ENCODE assay signal across 11 cellular contexts in the genomic region with DNA sequence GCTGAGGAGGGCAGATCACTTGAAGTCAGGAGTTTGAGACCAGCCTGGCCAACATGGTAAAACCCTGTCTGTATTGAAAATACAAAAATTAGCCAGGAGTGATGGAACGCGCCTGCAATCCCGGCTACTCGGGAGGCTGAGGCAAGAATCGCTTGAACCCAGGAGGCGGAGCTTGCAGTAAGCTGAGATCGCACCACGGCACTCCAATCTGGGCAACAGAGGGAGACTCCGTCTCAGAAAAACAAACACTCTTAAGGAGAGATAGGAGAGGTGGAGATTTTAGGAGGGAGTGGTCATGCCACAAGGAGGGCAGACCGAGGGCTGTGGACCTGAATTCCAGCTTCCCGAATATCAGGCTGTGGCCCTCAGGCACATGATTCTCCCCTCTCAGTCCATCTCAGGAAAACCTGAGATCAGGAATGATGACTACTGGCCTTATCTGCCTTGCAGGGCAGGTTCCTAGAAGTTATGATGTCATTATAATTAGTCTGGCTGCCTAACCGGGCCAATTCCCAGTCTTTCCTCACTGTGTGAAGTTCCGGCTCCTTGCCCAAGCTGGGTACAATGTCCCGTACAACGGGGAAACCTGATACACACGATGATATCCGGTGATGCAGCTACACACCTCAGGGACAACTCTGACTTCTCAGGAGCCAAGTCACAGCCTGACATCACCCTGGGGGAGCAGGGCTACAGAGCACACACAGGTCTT. TPM values are rescaled to one million over a fixed set of nuclear protein-coding genes. Genes with fewer than 3 reads are reported as not detected.
A peak's percentile ranks its signal among the peaks of the same experiment; 100 is the strongest.
DNase-seq lines count a peak whose midpoint lies in the region; ATAC-seq, FAIRE-seq and TF ChIP-seq lines count a peak whose summit lies in the region.
"Had no signal": no experiment of that assay in that cellular context is flagged by ENCODE, and none has a peak within 500 bp of the region (broad histone marks: within the 10 kb centered on the region; RNA-seq: fewer than 3 reads in every experiment).

No MANE protein-coding gene starts in this region.

- H3K9me3 Mint-ChIP-seq in activated CD8-positive, alpha-beta memory T cell treated with anti-CD3 and anti-CD28 coated beads, Interleukin-2, amount 10 ng/mL, durations not matched to agents 7 days and 5 days (ENCODE audit: low read depth) = no peaks in the 10 kb centered on the region
- H3K9me3 Mint-ChIP-seq in WTC11 = no peaks in the 10 kb centered on the region

- no peak for DNase-seq in activated CD8-positive, alpha-beta memory T cell treated with anti-CD3 and anti-CD28 coated beads, Interleukin-2, amount 10 ng/mL, durations not matched to agents 7 days and 5 days
- DNase-seq in activated CD8-positive, alpha-beta memory T cell treated with anti-CD3 and anti-CD28 coated beads, Interleukin-2, amount 50 U/mL, for 48 hours = no peak
- DNase-seq in WTC11 (ENCODE audit: low spot score) = no peak
- DNase-seq in islet precursor cell = peak; percentile 70
- DNase-seq in small intestine = peak; percentile 31
- no peak for DNase-seq in NCI-H128 (lab: John Stamatoyannopoulos, UW; ENCODE audit: unreplicated experiment)
- no peak for DNase-seq in hypothalamus (lab: John Stamatoyannopoulos, UW)
- DNase-seq: central memory CD4-positive, alpha-beta T cell; NCI-H187 treated with DMSO at 0.1 percent for 48 hours had no signal

- peaks cover 72% of the 10 kb centered on the region for H3K4me1 Mint-ChIP-seq in activated CD8-positive, alpha-beta memory T cell treated with anti-CD3 and anti-CD28 coated beads, Interleukin-2, amount 10 ng/mL, durations not matched to agents 7 days and 5 days
- peaks cover 16% of the 10 kb centered on the region for H3K4me1 Mint-ChIP-seq in WTC11

- peaks cover 0 to 3% of the 10 kb centered on the region in 2 donors for H3K4me1 ChIP-seq in small intestine (ENCODE audit: control insufficient read depth in 2 of 2, insufficient read depth in 1 of 2, low read depth in 1 of 2, low read length in 1 of 2)

- no peak for FAIRE-seq in small intestine (lab: Jason Lieb, UNC)

- peaks cover 0 to 10% of the 10 kb centered on the region in 2 donors for H3K36me3 ChIP-seq in small intestine (ENCODE audit: control insufficient read depth in 2 of 2, insufficient read depth in 2 of 2, low read length in 2 of 2)

- H3K4me3 Mint-ChIP-seq in activated CD8-positive, alpha-beta memory T cell treated with anti-CD3 and anti-CD28 coated beads, Interleukin-2, amount 10 ng/mL, durations not matched to agents 7 days and 5 days = peak overlapping the region; percentile 42
- peak overlapping the region; percentile 24; the same call in 1 of the 2 replicates for H3K4me3 Mint-ChIP-seq in WTC11

- TF ChIP-seq CTCF in WTC11 (IDR thresholded peaks at IDR 0.05) = no peak

- H3K27me3 ChIP-seq in small intestine (ENCODE audit: control insufficient read depth in 2 of 2, insufficient read depth in 2 of 2, low read length in 2 of 2) = no peaks in the 10 kb centered on the region

- POLR2A ChIA-PET in WTC11 (lab: Charles Lee) = no interaction called here

- H3K36me3 Mint-ChIP-seq in activated CD8-positive, alpha-beta memory T cell treated with anti-CD3 and anti-CD28 coated beads, Interleukin-2, amount 10 ng/mL, durations not matched to agents 7 days and 5 days = peaks cover 39% of the 10 kb centered on the region
- peaks cover 26% of the 10 kb centered on the region for H3K36me3 Mint-ChIP-seq in WTC11

- H3K27me3 Mint-ChIP-seq in activated CD8-positive, alpha-beta memory T cell treated with anti-CD3 and anti-CD28 coated beads, Interleukin-2, amount 10 ng/mL, durations not matched to agents 7 days and 5 days = no peaks in the 10 kb centered on the region
- H3K27me3 Mint-ChIP-seq in WTC11 (ENCODE audit: low read depth) = no peaks in the 10 kb centered on the region

- H3K27ac Mint-ChIP-seq in activated CD8-positive, alpha-beta memory T cell treated with anti-CD3 and anti-CD28 coated beads, Interleukin-2, amount 10 ng/mL, durations not matched to agents 7 days and 5 days = peak overlapping the region; percentile 21
- H3K27ac Mint-ChIP-seq in WTC11 = no peak overlapping the region; the same call in 1 of the 2 replicates

- H3K4me3 ChIP-seq in small intestine (ENCODE audit: low read depth in 1 of 2, low read length in 2 of 2) = no peak overlapping the region

- WGBS in small intestine, 3 donors = 56 to 81% (median 65%) methylated on average over 17 of the region's 17 CpGs

- CTCF ChIA-PET in activated CD8-positive, alpha-beta memory T cell treated with anti-CD3 and anti-CD28 coated beads, Interleukin-2, amount 10 ng/mL, durations not matched to agents 7 days and 5 days (lab: Charles Lee) = no interaction called here
- CTCF ChIA-PET in WTC11 (lab: Charles Lee) = no interaction called here

- ATAC-seq in activated CD8-positive, alpha-beta memory T cell treated with anti-CD3 and anti-CD28 coated beads, Interleukin-2, amount 10 ng/mL, durations not matched to agents 7 days and 5 days = no peak
- ATAC-seq in WTC11 (no peak), GM21723 (IDR thresholded peaks at IDR 0.05; ENCODE audit: unreplicated experiment) (no peak)
- ATAC-seq: left lobe of liver had no signal

- H3K9me3 ChIP-seq in small intestine (ENCODE audit: control insufficient read depth, low read depth) = no peaks in the 10 kb centered on the region

- H3K27ac ChIP-seq in small intestine (ENCODE audit: low read depth in 1 of 2, low read length in 1 of 2) = no peak overlapping the region

TF ChIP-seq in WTC11, 78 proteins besides CTCF, POLR2A, EP300 and RAD21 (continues in another document):
- TF ChIP-seq, protein P1, sequence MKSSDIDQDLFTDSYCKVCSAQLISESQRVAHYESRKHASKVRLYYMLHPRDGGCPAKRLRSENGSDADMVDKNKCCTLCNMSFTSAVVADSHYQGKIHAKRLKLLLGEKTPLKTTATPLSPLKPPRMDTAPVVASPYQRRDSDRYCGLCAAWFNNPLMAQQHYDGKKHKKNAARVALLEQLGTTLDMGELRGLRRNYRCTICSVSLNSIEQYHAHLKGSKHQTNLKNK (CRISPR knock-in tag; IDR thresholded peaks at IDR 0.05) = no peak
- TF ChIP-seq ZBTB21 (CRISPR knock-in tag; IDR thresholded peaks at IDR 0.05; ENCODE audit: borderline replicate concordance) (no peak), NR1H2 (CRISPR knock-in tag; IDR thresholded peaks at IDR 0.05) (no peak), RORB (CRISPR knock-in tag; IDR thresholded peaks at IDR 0.05) (no peak), FOXJ3 (CRISPR knock-in tag; IDR thresholded peaks at IDR 0.05; ENCODE audit: borderline replicate concordance) (no peak), CREM (CRISPR knock-in tag; IDR thresholded peaks at IDR 0.05) (no peak), SP1 (CRISPR knock-in tag; conservative IDR thresholded peaks at IDR 0.05) (no peak), JAZF1 (CRISPR knock-in tag; IDR thresholded peaks at IDR 0.05) (no peak)
- TF ChIP-seq, protein P2, sequence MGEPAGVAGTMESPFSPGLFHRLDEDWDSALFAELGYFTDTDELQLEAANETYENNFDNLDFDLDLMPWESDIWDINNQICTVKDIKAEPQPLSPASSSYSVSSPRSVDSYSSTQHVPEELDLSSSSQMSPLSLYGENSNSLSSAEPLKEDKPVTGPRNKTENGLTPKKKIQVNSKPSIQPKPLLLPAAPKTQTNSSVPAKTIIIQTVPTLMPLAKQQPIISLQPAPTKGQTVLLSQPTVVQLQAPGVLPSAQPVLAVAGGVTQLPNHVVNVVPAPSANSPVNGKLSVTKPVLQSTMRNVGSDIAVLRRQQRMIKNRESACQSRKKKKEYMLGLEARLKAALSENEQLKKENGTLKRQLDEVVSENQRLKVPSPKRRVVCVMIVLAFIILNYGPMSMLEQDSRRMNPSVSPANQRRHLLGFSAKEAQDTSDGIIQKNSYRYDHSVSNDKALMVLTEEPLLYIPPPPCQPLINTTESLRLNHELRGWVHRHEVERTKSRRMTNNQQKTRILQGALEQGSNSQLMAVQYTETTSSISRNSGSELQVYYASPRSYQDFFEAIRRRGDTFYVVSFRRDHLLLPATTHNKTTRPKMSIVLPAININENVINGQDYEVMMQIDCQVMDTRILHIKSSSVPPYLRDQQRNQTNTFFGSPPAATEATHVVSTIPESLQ (CRISPR knock-in tag; IDR thresholded peaks at IDR 0.05) = no peak
- TF ChIP-seq, protein P3, sequence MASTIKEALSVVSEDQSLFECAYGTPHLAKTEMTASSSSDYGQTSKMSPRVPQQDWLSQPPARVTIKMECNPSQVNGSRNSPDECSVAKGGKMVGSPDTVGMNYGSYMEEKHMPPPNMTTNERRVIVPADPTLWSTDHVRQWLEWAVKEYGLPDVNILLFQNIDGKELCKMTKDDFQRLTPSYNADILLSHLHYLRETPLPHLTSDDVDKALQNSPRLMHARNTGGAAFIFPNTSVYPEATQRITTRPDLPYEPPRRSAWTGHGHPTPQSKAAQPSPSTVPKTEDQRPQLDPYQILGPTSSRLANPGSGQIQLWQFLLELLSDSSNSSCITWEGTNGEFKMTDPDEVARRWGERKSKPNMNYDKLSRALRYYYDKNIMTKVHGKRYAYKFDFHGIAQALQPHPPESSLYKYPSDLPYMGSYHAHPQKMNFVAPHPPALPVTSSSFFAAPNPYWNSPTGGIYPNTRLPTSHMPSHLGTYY (CRISPR knock-in tag; IDR thresholded peaks at IDR 0.05) = no peak

RNA-seq across cellular contexts. Expression of a gene that starts 2.5 kb away (rescaled TPM):
- total RNA-seq in activated CD8-positive, alpha-beta memory T cell treated with anti-CD3 and anti-CD28 coated beads, Interleukin-2, amount 10 ng/mL, durations not matched to agents 7 days and 5 days = 10 to 100 TPM; 46.2 to 46.3 TPM
- 27.5 to 28.5 TPM (median 28.0 TPM) in 3 replicates for total RNA-seq in WTC11 (2021)
- polyA plus RNA-seq in small intestine = 10 to 100 TPM; 14.5 to 19.6 (median 17.8) TPM

RNA-seq across cellular contexts. Expression of a gene that starts 27.5 kb away (rescaled TPM):
- total RNA-seq in activated CD8-positive, alpha-beta memory T cell treated with anti-CD3 and anti-CD28 coated beads, Interleukin-2, amount 10 ng/mL, durations not matched to agents 7 days and 5 days = 10 to 100 TPM; 66.5 to 74.5 TPM
- total RNA-seq in WTC11 (2021) = 67.4 to 98.7 TPM (median 75.8 TPM) in 3 replicates
- polyA plus RNA-seq in small intestine = 10 to 100 TPM in 1 of 3 donors, 1 to 10 TPM in 2; 9.8 to 25.4 (median 10.0) TPM

RNA-seq across cellular contexts. Expression of a gene that starts 58.2 kb away (rescaled TPM):
- total RNA-seq in activated CD8-positive, alpha-beta memory T cell treated with anti-CD3 and anti-CD28 coated beads, Interleukin-2, amount 10 ng/mL, durations not matched to agents 7 days and 5 days = 10 to 100 TPM; 16.0 to 21.3 TPM
- 11.7 to 14.2 TPM (median 12.3 TPM) in 3 replicates for total RNA-seq in WTC11 (2021)
- 1 to 10 TPM; 4.6 to 5.5 (median 5.4) TPM for polyA plus RNA-seq in small intestine

Comparison
In these comparisons a context has a peak if more than half of its experiments do, and no peak if none do; other contexts are left out.
1. DNase-seq: peak in islet precursor cell (single experiment) and small intestine (single experiment); none in activated CD8-positive, alpha-beta memory T cell treated with anti-CD3 and anti-CD28 coated beads, Interleukin-2, amount 10 ng/mL, durations not matched to agents 7 days and 5 days (single experiment), activated CD8-positive, alpha-beta memory T cell treated with anti-CD3 and anti-CD28 coated beads, Interleukin-2, amount 50 U/mL, for 48 hours (single experiment), WTC11 (single experiment), NCI-H128 (single experiment) and hypothalamus (0 of 51).